Comparison of ENCODE assay signal across 25 cellular contexts in the genomic region with DNA sequence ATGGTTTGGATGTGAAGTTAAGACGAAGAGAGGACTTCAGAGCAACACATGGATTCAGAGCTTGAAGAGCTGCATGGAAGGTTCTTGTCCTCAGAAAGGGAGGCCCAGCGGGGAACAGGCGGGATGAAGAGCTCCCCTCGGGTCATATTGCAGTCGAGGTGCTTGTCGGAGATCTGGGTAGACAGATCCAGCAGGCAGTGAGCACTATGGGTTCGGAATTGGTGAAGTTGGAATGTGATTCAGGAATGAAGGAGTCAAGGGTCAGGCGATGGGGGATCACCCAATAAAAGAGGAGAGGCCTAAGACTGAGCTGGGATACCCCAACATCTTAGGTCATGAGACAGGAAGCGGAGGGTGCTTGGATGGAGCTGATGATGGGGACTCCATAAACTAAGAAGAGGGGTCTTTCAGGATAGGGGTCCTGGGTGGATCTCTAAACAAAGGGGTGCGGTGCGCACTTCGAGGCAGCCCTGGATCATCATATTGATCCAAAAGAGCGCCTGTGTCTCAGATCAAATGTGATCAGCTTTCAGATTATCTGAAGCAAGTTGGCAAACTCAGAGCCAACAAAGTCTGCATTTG.
DNase-seq lines count a peak whose midpoint lies in the region; ATAC-seq, FAIRE-seq and TF ChIP-seq lines count a peak whose summit lies in the region.
"Had no signal": no experiment of that assay in that cellular context is flagged by ENCODE, and none has a peak within 500 bp of the region (broad histone marks: within the 10 kb centered on the region; RNA-seq: fewer than 3 reads in every experiment).

No MANE protein-coding gene starts in this region.

- in situ Hi-C loops in HepG2 (cut with HindIII; ENCODE audit: extremely low pct_ligation_motif_present, low pct_unique_long_range_greater_than_20kb), result no loop called here

- POLR2A ChIA-PET in HepG2 (lab: Yijun Ruan, JAX), result no interaction called here

- H3K36me3 Mint-ChIP-seq in chondrocyte (ENCODE audit: low read depth), result peaks cover 2% of the 10 kb centered on the region
- H3K36me3 Mint-ChIP-seq: CD8-positive, alpha-beta memory T cell had no signal

- H3K4me3 Mint-ChIP-seq in chondrocyte (ENCODE audit: unreplicated experiment), result no peak overlapping the region
- H3K4me3 Mint-ChIP-seq: CD8-positive, alpha-beta memory T cell had no signal

- no peak overlapping the region for H3K27ac Mint-ChIP-seq in chondrocyte (ENCODE audit: unreplicated experiment)

- no peak overlapping the region for H3K4me3 ChIP-seq in right lobe of liver
- H3K4me3 ChIP-seq in HepG2 (replicated peaks in 1 of 3; ENCODE audit: insufficient read depth in 1 of 3, low read depth in 2 of 3, low read length in 3 of 3), result no peak overlapping the region
- H3K4me3 ChIP-seq: A549, GM12878, MG63 had no signal

- CTCF ChIA-PET in HepG2 (lab: Yijun Ruan, JAX; ENCODE audit: low intra/inter-chr PET ratio, low total read pairs), result no interaction called here

- TF ChIP-seq CTCF in right lobe of liver (IDR thresholded peaks at IDR 0.05) (no peak), HepG2 (CRISPR knock-in tag; IDR thresholded peaks at IDR 0.05) (no peak), chondrocyte (IDR thresholded peaks at IDR 0.05) (no peak)

- H3K36me3 ChIP-seq in right lobe of liver, result no peaks in the 10 kb centered on the region
- no peaks in the 10 kb centered on the region for H3K36me3 ChIP-seq in HepG2 (replicated peaks in 1 of 2; ENCODE audit: control insufficient read depth in 1 of 2, insufficient read depth in 2 of 2, low read length in 2 of 2)
- H3K36me3 ChIP-seq: MG63 had no signal

- no peak for FAIRE-seq in HepG2 (lab: Jason Lieb, UNC)
- FAIRE-seq: A549, GM12878, H1 had no signal

- no TSS peak for BruUV-seq in HepG2 (replicated peaks; lab: Mats Ljungman, UMichigan)

- H3K27me3 Mint-ChIP-seq in chondrocyte (ENCODE audit: low read depth), result peaks cover 10% of the 10 kb centered on the region

- H3K79me2 ChIP-seq in HepG2 (ENCODE audit: insufficient read depth, low read length), result no peaks in the 10 kb centered on the region

- H3K9ac ChIP-seq in HepG2 (ENCODE audit: insufficient read depth, low read depth, low read length), result no peak overlapping the region

- no peak for TF ChIP-seq RAD21 in HepG2 (CRISPR knock-in tag; IDR thresholded peaks at IDR 0.05)

- intact Hi-C loops in right lobe of liver (cut with DNase I), result no loop called here
- intact Hi-C loops in HepG2 (cut with micrococcal nuclease; ENCODE audit: unreplicated experiment), result no loop called here
- intact Hi-C loops in sciatic nerve (cut with DNase I), result no loop called here

- H3K27ac ChIP-seq in right lobe of liver, result no peak overlapping the region
- no peak overlapping the region for H3K27ac ChIP-seq in HepG2 (ENCODE audit: extremely low read length, insufficient read depth, low read length)
- H3K27ac ChIP-seq: A549, C4-2B had no signal

- H3K4me2 ChIP-seq in HepG2 (ENCODE audit: low read depth, low read length), result no peak overlapping the region
- H3K4me2 ChIP-seq: A549 had no signal

- H3K27me3 ChIP-seq in right lobe of liver (no peaks in the 10 kb centered on the region), HepG2 (ENCODE audit: control insufficient read depth in 1 of 2, insufficient read depth in 2 of 2, low read length in 2 of 2) (peaks cover 0 to 35% of the 10 kb centered on the region in 2 experiments; a peak in 3 of 5 replicates)
- H3K27me3 ChIP-seq: MG63 had no signal

- H2AFZ ChIP-seq in HepG2 (ENCODE audit: low read length), result no peak overlapping the region

- DNase-seq in right lobe of liver, result peak in 2 of 3 donors; percentile 15 to 34
- no peak for DNase-seq in HepG2 (ENCODE audit: low spot score)
- DNase-seq in chondrocyte (ENCODE audit: low spot score), result peak; percentile 36
- peak; percentile 28 for DNase-seq in sciatic nerve (ENCODE audit: low spot score)
- DNase-seq in NCI-H345 (lab: John Stamatoyannopoulos, UW), result no peak
- DNase-seq in HPDE6-E6E7 (ENCODE audit: extremely low spot score), result no peak
- DNase-seq: AML-193, DMS 273 treated with DMSO at 0.1 percent for 48 hours, DMS79, EL, GDM1, HCEC 1CT, IMR-90, KG1, MG63, NCI-H2029, NCI-H510A, RPMI8226, SHP77 treated with DMSO at 0.1 percent for 48 hours had no signal

- H3K9me3 ChIP-seq in right lobe of liver, result no peaks in the 10 kb centered on the region
- H3K9me3 ChIP-seq in HepG2 (ENCODE audit: low read length), result no peaks in the 10 kb centered on the region
- H3K9me3 ChIP-seq: A549 had no signal

- TF ChIP-seq POLR2A in right lobe of liver (IDR thresholded peaks at IDR 0.05) (no peak), HepG2 (IDR thresholded peaks at IDR 0.05; ENCODE audit: insufficient read depth in 1 of 2, low read depth in 2 of 2, low read length in 2 of 2) (no peak)

- H3K4me1 Mint-ChIP-seq in chondrocyte (ENCODE audit: low read depth), result no peaks in the 10 kb centered on the region
- H3K4me1 Mint-ChIP-seq: CD8-positive, alpha-beta memory T cell had no signal

- H3K4me1 ChIP-seq in right lobe of liver, result no peaks in the 10 kb centered on the region
- no peaks in the 10 kb centered on the region for H3K4me1 ChIP-seq in HepG2 (ENCODE audit: insufficient read depth, low read length)
- H3K4me1 ChIP-seq: A549 had no signal

- ATAC-seq in right lobe of liver, result no peak
- ATAC-seq in HepG2, result no peak
- no peak for ATAC-seq in sciatic nerve
- no peak for ATAC-seq in GM18867 (IDR thresholded peaks at IDR 0.05; ENCODE audit: unreplicated experiment)
- ATAC-seq: GM12878 had no signal

- TF ChIP-seq EP300 in HepG2 (IDR thresholded peaks at IDR 0.05; ENCODE audit: low read depth in 2 of 2, low read length in 2 of 2), result no peak
- no peak for TF ChIP-seq EP300 in HepG2 (CRISPR knock-in tag; IDR thresholded peaks at IDR 0.05; ENCODE audit: borderline replicate concordance)

- H4K20me1 ChIP-seq in HepG2 (ENCODE audit: insufficient read depth, low read length), result no peaks in the 10 kb centered on the region

- H3K9me3 Mint-ChIP-seq in chondrocyte (ENCODE audit: low read depth), result peaks cover 5% of the 10 kb centered on the region

- 78% methylated on average over 13 of the region's 13 CpGs for WGBS in right lobe of liver (ENCODE audit: insufficient coverage, low coverage, low lambda C conversion rate, missing lambda C conversion rate)
- 9% methylated on average over 10 of the region's 13 CpGs for WGBS in HepG2 (ENCODE audit: low lambda C conversion rate)

TF ChIP-seq in HepG2, 621 proteins besides CTCF, POLR2A, EP300 and RAD21:
- TF ChIP-seq KDM6A (CRISPR knock-in tag; IDR thresholded peaks at IDR 0.05; ENCODE audit: low read depth), result no peak
- no peak for TF ChIP-seq ZNF543 (CRISPR knock-in tag; IDR thresholded peaks at IDR 0.05)
- TF ChIP-seq FOXO1 (CRISPR knock-in tag; IDR thresholded peaks at IDR 0.05), result no peak
- TF ChIP-seq ZNF749 (CRISPR knock-in tag; IDR thresholded peaks at IDR 0.05; ENCODE audit: borderline replicate concordance), result no peak
- TF ChIP-seq ZNF207 (IDR thresholded peaks at IDR 0.05; ENCODE audit: borderline replicate concordance), result no peak
- TF ChIP-seq TBP (CRISPR knock-in tag; IDR thresholded peaks at IDR 0.05), result no peak

Comparison
In these comparisons a context has a peak if more than half of its experiments do, and no peak if none do; other contexts are left out.
1. DNase-seq: peak in right lobe of liver (2 of 3), chondrocyte (single experiment) and sciatic nerve (single experiment); none in HepG2 (single experiment), NCI-H345 (single experiment) and HPDE6-E6E7 (single experiment).